ENCODE assay signal across 26 cellular contexts in the genomic region with DNA sequence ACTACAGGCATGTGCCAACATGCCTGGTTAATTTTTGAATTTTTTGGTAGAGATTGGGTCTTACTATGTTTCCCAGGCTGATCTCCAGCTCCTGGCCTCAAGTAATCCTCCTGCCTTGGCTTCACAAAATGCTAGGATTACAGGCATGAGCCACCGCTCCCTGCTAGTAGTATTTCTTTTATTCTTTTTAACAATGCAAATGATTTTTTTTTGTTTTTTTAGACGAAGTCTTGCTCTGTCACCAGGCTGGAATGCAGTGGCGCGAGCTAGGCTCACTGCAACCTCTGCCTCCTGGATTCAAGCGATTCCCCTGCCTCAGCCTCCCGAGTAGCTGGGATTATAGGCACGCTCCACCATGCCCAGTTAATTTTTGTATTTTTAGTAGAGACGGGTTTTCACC. TPM values are rescaled to one million over a fixed set of nuclear protein-coding genes. Genes with fewer than 3 reads are reported as not detected.
DNase-seq lines count a peak whose midpoint lies in the region; TF ChIP-seq lines count a peak whose summit lies in the region.
"Had no signal": no experiment of that assay in that cellular context is flagged by ENCODE, and none has a peak within 500 bp of the region (broad histone marks: within the 10 kb centered on the region; RNA-seq: fewer than 3 reads in every experiment).

No MANE protein-coding gene starts in this region.

- peak overlapping the region; percentile 88 for H2BK12ac ChIP-seq in trophoblast cell (ENCODE audit: low read length)

- peak overlapping the region; percentile 67 for H4K12ac ChIP-seq in trophoblast cell (ENCODE audit: low read depth, low read length)

- peak overlapping the region; percentile 84 for H4K91ac ChIP-seq in trophoblast cell (ENCODE audit: low read depth, low read length)

- no peak overlapping the region for H2AK5ac ChIP-seq in trophoblast cell (ENCODE audit: low read length)

- peaks cover 5% of the 10 kb centered on the region for H3K79me1 ChIP-seq in trophoblast cell (ENCODE audit: low read length)

- no peak overlapping the region for H2AFZ ChIP-seq in trophoblast cell (ENCODE audit: insufficient read depth, low read length, poor library complexity)

- no peak overlapping the region for H3K4me3 ChIP-seq in SJSA1
- H3K4me3 ChIP-seq in epithelial cell of esophagus (ENCODE audit: low read length), result no peak overlapping the region
- H3K4me3 ChIP-seq in trophoblast cell (ENCODE audit: low read depth, low read length), result no peak overlapping the region
- H3K4me3 ChIP-seq: HAP-1, MG63, Peyer's patch, skin epidermis, thoracic aorta had no signal

- H3K27ac ChIP-seq in SJSA1, result peak overlapping the region; percentile 38
- peak overlapping the region; percentile 6 for H3K27ac ChIP-seq in trophoblast cell (ENCODE audit: low read depth, low read length)
- H3K27ac ChIP-seq: Peyer's patch, skin epidermis had no signal

- H3K4me2 ChIP-seq in trophoblast cell (ENCODE audit: low read length), result no peak overlapping the region

- no peaks in the 10 kb centered on the region for H3K36me3 ChIP-seq in SJSA1
- peaks cover 3 to 4% of the 10 kb centered on the region in 2 experiments for H3K36me3 ChIP-seq in trophoblast cell (ENCODE audit: control insufficient read depth in 1 of 2, insufficient read depth in 2 of 2, low read length in 2 of 2)
- H3K36me3 ChIP-seq: HAP-1, MG63, Peyer's patch had no signal

- H2BK5ac ChIP-seq in trophoblast cell (ENCODE audit: low read depth, low read length, poor library complexity), result peak overlapping the region; percentile 89

- no peak overlapping the region for H4K8ac ChIP-seq in trophoblast cell (ENCODE audit: low read depth, low read length)

- H3K18ac ChIP-seq in trophoblast cell (ENCODE audit: low read length), result peak overlapping the region; percentile 93

- peak overlapping the region; percentile 85 for H3K4ac ChIP-seq in trophoblast cell (ENCODE audit: low read depth, low read length)

- no peaks in the 10 kb centered on the region for H3K79me2 ChIP-seq in trophoblast cell (ENCODE audit: control insufficient read depth, insufficient read depth, low read length, poor library complexity)

- DNase-seq in ELR (ENCODE audit: low read depth) (peak; percentile 22), SJSA1 (ENCODE audit: low read depth in 1 of 2, low spot score in 2 of 2) (peak; percentile 65 to 70), epithelial cell of esophagus (ENCODE audit: low read depth) (peak; percentile 81), trophoblast cell (peak; percentile 56 to 58), inferior parietal cortex (ENCODE audit: extremely low spot score) (no peak), NCI-H187 treated with DMSO at 0.1 percent for 48 hours (lab: John Stamatoyannopoulos, UW) (no peak), SHP77 treated with DMSO at 0.1 percent for 48 hours (lab: John Stamatoyannopoulos, UW) (no peak), SHP77 (lab: John Stamatoyannopoulos, UW) (no peak)
- DNase-seq: activated CD4-positive, alpha-beta T cell treated with anti-CD3 and anti-CD28 coated beads, Interleukin-2, amount 50 U/mL, for 48 hours; activated CD8-positive, alpha-beta memory T cell treated with anti-CD3 and anti-CD28 coated beads, Interleukin-2, amount 50 U/mL, for 4 hours; activated naive CD4-positive, alpha-beta T cell treated with anti-CD3 and anti-CD28 coated beads, Interleukin-2, amount 50 U/mL, for 16 hours; amniotic stem cell; CD8-positive, alpha-beta T cell; DMS 273 treated with DMSO at 0.1 percent for 48 hours; foreskin fibroblast; KG1; MG63; midbrain; naive thymus-derived CD4-positive, alpha-beta T cell; NCI-H1105 treated with DMSO at 0.1 percent for 48 hours; NCI-H2029; NCI-H226; Peyer's patch had no signal

- WGBS in trophoblast cell (ENCODE audit: extremely low coverage, insufficient coverage, insufficient read length), result no CpG with 5 or more reads among the region's 8 CpGs

- H3K27me3 ChIP-seq in SJSA1 (replicated peaks) (no peaks in the 10 kb centered on the region), trophoblast cell (ENCODE audit: insufficient read depth, low read length) (no peaks in the 10 kb centered on the region)
- H3K27me3 ChIP-seq: MG63, Peyer's patch had no signal

- H3K14ac ChIP-seq in trophoblast cell (ENCODE audit: low read length), result peak overlapping the region; percentile 59

- no peaks in the 10 kb centered on the region for H3K9me3 ChIP-seq in SJSA1 (replicated peaks)
- peaks cover 3% of the 10 kb centered on the region for H3K9me3 ChIP-seq in trophoblast cell (ENCODE audit: insufficient read depth, low read depth, low read length)
- H3K9me3 ChIP-seq: HAP-1, MG63, Peyer's patch, thoracic aorta had no signal

- no peak for TF ChIP-seq CTCF in epithelial cell of esophagus (IDR thresholded peaks at IDR 0.05; ENCODE audit: insufficient read depth, low read depth, low read length, missing control alignments)

- no peak overlapping the region for H3K23ac ChIP-seq in trophoblast cell (ENCODE audit: low read length)

- peak overlapping the region; percentile 82 for H2BK120ac ChIP-seq in trophoblast cell (ENCODE audit: insufficient read depth, low read length, poor library complexity)

- no peak overlapping the region for H3K9ac ChIP-seq in trophoblast cell (ENCODE audit: low read length)

- H3K4me1 ChIP-seq in SJSA1 (replicated peaks) (peaks cover 20% of the 10 kb centered on the region), trophoblast cell (ENCODE audit: control insufficient read depth in 1 of 2, insufficient read depth in 2 of 2, low read length in 2 of 2) (peaks cover 3 to 5% of the 10 kb centered on the region in 2 experiments)
- H3K4me1 ChIP-seq: Peyer's patch had no signal

RNA-seq across cellular contexts. Expression of a gene that starts 58.1 kb away (rescaled TPM):
- total RNA-seq in SJSA1 (2014; rRNA removed; shearing (Covaris generic)), result 10.2 and 429 TPM in 2 replicates
- polyA plus RNA-seq in trophoblast cell (2013), result 25.1 and 25.3 TPM in 2 replicates

Comparison
In these comparisons a context has a peak if more than half of its experiments do, and no peak if none do; other contexts are left out.
1. DNase-seq: peak in ELR (single experiment), SJSA1 (2 of 2), epithelial cell of esophagus (single experiment) and trophoblast cell (2 of 2); none in inferior parietal cortex (single experiment), NCI-H187 treated with DMSO at 0.1 percent for 48 hours (single experiment), SHP77 treated with DMSO at 0.1 percent for 48 hours (single experiment) and SHP77 (0 of 2).